Comparison of ENCODE assay signal across 12 cellular contexts in genomic region chr9:137502008-137502913, GRCh38. TPM values are rescaled to one million over a fixed set of nuclear protein-coding genes. Genes with fewer than 3 reads are reported as not detected.
DNase-seq lines count a peak whose midpoint lies in the region; ATAC-seq and TF ChIP-seq lines count a peak whose summit lies in the region.
"Had no signal": no experiment of that assay in that cellular context is flagged by ENCODE, and none has a peak within 500 bp of the region (broad histone marks: within the 10 kb centered on the region; RNA-seq: fewer than 3 reads in every experiment).

No MANE protein-coding gene starts in this region.

- no CpG with 5 or more reads among the region's 36 CpGs for WGBS in H9 (ENCODE audit: extremely low coverage, insufficient read length, low lambda C conversion rate)

- intact Hi-C loops in naive thymus-derived CD4-positive, alpha-beta T cell (cut with micrococcal nuclease), result no loop called here
- intact Hi-C loops in left colon (cut with DNase I, micrococcal nuclease), result no loop called here

- POLR2A ChIA-PET in WTC11 (lab: Charles Lee), result no interaction called here
- POLR2A ChIA-PET in naive thymus-derived CD4-positive, alpha-beta T cell (lab: Charles Lee), result no interaction called here

- no peak overlapping the region for H3K27ac ChIP-seq in H9 (ENCODE audit: insufficient read length, low read depth, low read length)
- H3K27ac ChIP-seq in naive thymus-derived CD4-positive, alpha-beta T cell (ENCODE audit: low read depth, low read length), result no peak overlapping the region

- H3K4me1 ChIP-seq in H9 (ENCODE audit: insufficient read depth, low read length), result no peaks in the 10 kb centered on the region
- no peaks in the 10 kb centered on the region for H3K4me1 ChIP-seq in naive thymus-derived CD4-positive, alpha-beta T cell (ENCODE audit: control insufficient read depth in 2 of 2, insufficient read depth in 2 of 2, low read length in 2 of 2)

- no peaks in the 10 kb centered on the region for H3K36me3 ChIP-seq in naive thymus-derived CD4-positive, alpha-beta T cell (ENCODE audit: control insufficient read depth in 2 of 3, insufficient read depth in 3 of 3, low read length in 3 of 3)

- no peak overlapping the region for H4K91ac ChIP-seq in H9 (ENCODE audit: insufficient read length, low read depth, low read length)

- no peak for ATAC-seq in WTC11
- no peak for ATAC-seq in naive thymus-derived CD4-positive, alpha-beta T cell
- ATAC-seq in left colon, result no peak
- no peak for ATAC-seq in left lobe of liver

- H4K20me1 ChIP-seq in H9 (ENCODE audit: control insufficient read depth, insufficient read depth, insufficient read length), result no peaks in the 10 kb centered on the region

- H3K4ac ChIP-seq in H9 (ENCODE audit: low read depth, low read length), result no peak overlapping the region

- H3T11ph ChIP-seq in H9 (ENCODE audit: low read length), result no peak overlapping the region

- H3K9me3 Mint-ChIP-seq in H9 (peaks cover 18 to 80% of the 10 kb centered on the region in 2 experiments), WTC11 (peaks cover 26% of the 10 kb centered on the region)
- H3K9me3 Mint-ChIP-seq in naive thymus-derived CD4-positive, alpha-beta T cell, result peaks cover 0 to 8% (median 0%) of the 10 kb centered on the region in 11 donors

- no peaks in the 10 kb centered on the region for H3K79me2 ChIP-seq in H9 (ENCODE audit: insufficient read depth, low read length)

- H3K18ac ChIP-seq in H9 (ENCODE audit: insufficient read length, low read depth, low read length), result no peak overlapping the region

- no peak overlapping the region for H2BK120ac ChIP-seq in H9 (ENCODE audit: low read depth, low read length, poor library complexity, severe bottlenecking)

- DNase-seq in D341Med (ENCODE audit: low spot score) (peak; percentile 87), H9 (peak; percentile 64), WTC11 (ENCODE audit: low spot score) (no peak), left colon (no peak), left lobe of liver (ENCODE audit: low spot score) (no peak), NCI-H524 treated with DMSO at 0.1 percent for 48 hours (lab: John Stamatoyannopoulos, UW) (no peak)
- DNase-seq in naive thymus-derived CD4-positive, alpha-beta T cell, result peak in 1 of 9 donors; percentile 27
- no peak for DNase-seq in activated CD4-positive, alpha-beta T cell treated with anti-CD3 and anti-CD28 coated beads, Interleukin-2, amount 50 U/mL, for 1 hour
- DNase-seq: activated effector memory CD4-positive, alpha-beta T cell treated with anti-CD3 and anti-CD28 coated beads, Interleukin-2, amount 50 U/mL, for 16 hours; NCI-H2081 treated with DMSO at 0.1 percent for 48 hours; nucleus accumbens; stimulated activated CD4-positive, alpha-beta T cell treated with anti-CD3 and anti-CD28 coated beads, Interleukin-4, amount 100 ng/mL, for 24 hours had no signal

- CTCF ChIA-PET in WTC11 (lab: Charles Lee), result no interaction called here
- CTCF ChIA-PET in naive thymus-derived CD4-positive, alpha-beta T cell (lab: Charles Lee), result no interaction called here

- no peak overlapping the region for H2BK15ac ChIP-seq in H9 (ENCODE audit: low read depth, low read length)

- no peak overlapping the region for H3K4me2 ChIP-seq in H9 (ENCODE audit: insufficient read depth, insufficient read length, low read length)

- no peaks in the 10 kb centered on the region for H3K4me1 Mint-ChIP-seq in H9
- H3K4me1 Mint-ChIP-seq in WTC11, result no peaks in the 10 kb centered on the region
- peaks cover 0 to 7% (median 0%) of the 10 kb centered on the region in 7 donors for H3K4me1 Mint-ChIP-seq in naive thymus-derived CD4-positive, alpha-beta T cell

- H2BK5ac ChIP-seq in H9 (ENCODE audit: insufficient read length, low read length), result no peak overlapping the region

- H2BK12ac ChIP-seq in H9 (ENCODE audit: insufficient read length, low read depth, low read length), result no peak overlapping the region

- H3K27me3 Mint-ChIP-seq in H9 (ENCODE audit: low read depth) (peaks cover 20% of the 10 kb centered on the region), WTC11 (ENCODE audit: low read depth) (peaks cover 13% of the 10 kb centered on the region)
- H3K27me3 Mint-ChIP-seq in naive thymus-derived CD4-positive, alpha-beta T cell, result no peaks in the 10 kb centered on the region

- no peak overlapping the region for H4K5ac ChIP-seq in H9 (ENCODE audit: insufficient read length, low read depth, low read length)

- H3K27me3 ChIP-seq in H9 (ENCODE audit: insufficient read depth, low read length), result no peaks in the 10 kb centered on the region
- H3K27me3 ChIP-seq in naive thymus-derived CD4-positive, alpha-beta T cell (ENCODE audit: control insufficient read depth in 2 of 2, insufficient read depth in 2 of 2, low read length in 2 of 2), result no peaks in the 10 kb centered on the region

- no peak for TF ChIP-seq CTCF in H9 (conservative IDR thresholded peaks at IDR 0.05)
- no peak for TF ChIP-seq CTCF in WTC11 (IDR thresholded peaks at IDR 0.05)

- no peaks in the 10 kb centered on the region for H3K9me3 ChIP-seq in H9 (ENCODE audit: control insufficient read depth, low read depth, low read length)
- H3K9me3 ChIP-seq in naive thymus-derived CD4-positive, alpha-beta T cell (ENCODE audit: control insufficient read depth in 2 of 3, low read length in 3 of 3), result no peaks in the 10 kb centered on the region

- H2AK5ac ChIP-seq in H9 (ENCODE audit: insufficient read length, low read length), result no peak overlapping the region

- H2BK20ac ChIP-seq in H9 (ENCODE audit: low read depth, low read length, poor library complexity, severe bottlenecking), result no peak overlapping the region

- H3K23ac ChIP-seq in H9 (ENCODE audit: insufficient read length, low read depth, low read length), result no peak overlapping the region

- H3K79me1 ChIP-seq in H9 (ENCODE audit: insufficient read depth, low read depth, low read length, poor library complexity, severe bottlenecking), result no peaks in the 10 kb centered on the region

- H3K23me2 ChIP-seq in H9 (ENCODE audit: insufficient read length, low read depth, low read length, poor library complexity, severe bottlenecking), result no peaks in the 10 kb centered on the region

- H3K36me3 Mint-ChIP-seq in H9 (ENCODE audit: insufficient read depth in 1 of 3, low read depth in 3 of 3) (peaks cover 4 to 16% (median 16%) of the 10 kb centered on the region in 3 experiments; a peak in 6 of 7 replicates), WTC11 (peaks cover 16% of the 10 kb centered on the region)
- H3K36me3 Mint-ChIP-seq in naive thymus-derived CD4-positive, alpha-beta T cell, result peaks cover 0 to 4% (median 0%) of the 10 kb centered on the region in 5 donors

- no peak overlapping the region for H3K14ac ChIP-seq in H9 (ENCODE audit: insufficient read depth, low read length)

- H3K4me3 ChIP-seq in naive thymus-derived CD4-positive, alpha-beta T cell (ENCODE audit: low read length), result no peak overlapping the region

- no peak overlapping the region for H4K8ac ChIP-seq in H9 (replicated peaks; ENCODE audit: insufficient read length, low read depth, low read length)

- H3K4me3 Mint-ChIP-seq in H9 (peak overlapping the region in 1 of 2 experiments; percentile 58; a peak in 3 of 5 replicates), WTC11 (no peak overlapping the region)
- peak overlapping the region in 3 of 10 donors; percentile 25 to 53 (median 30) for H3K4me3 Mint-ChIP-seq in naive thymus-derived CD4-positive, alpha-beta T cell

- no peak overlapping the region for H3K9ac ChIP-seq in H9 (ENCODE audit: extremely low read depth, insufficient read length, low read length)

- H3K56ac ChIP-seq in H9 (ENCODE audit: insufficient read length, low read depth, low read length), result no peak overlapping the region

- peak overlapping the region; percentile 23 to 86 (median 82); a peak in 3 of 7 replicates for H3K27ac Mint-ChIP-seq in H9
- H3K27ac Mint-ChIP-seq in WTC11, result peak overlapping the region; percentile 57
- peak overlapping the region in 8 of 9 donors; percentile 36 to 93 (median 68) for H3K27ac Mint-ChIP-seq in naive thymus-derived CD4-positive, alpha-beta T cell

- no peak overlapping the region for H2AFZ ChIP-seq in H9 (ENCODE audit: low read length)

TF ChIP-seq in WTC11, 78 proteins besides CTCF, POLR2A, EP300 and RAD21 (continues in another document):
- TF ChIP-seq, protein P1, sequence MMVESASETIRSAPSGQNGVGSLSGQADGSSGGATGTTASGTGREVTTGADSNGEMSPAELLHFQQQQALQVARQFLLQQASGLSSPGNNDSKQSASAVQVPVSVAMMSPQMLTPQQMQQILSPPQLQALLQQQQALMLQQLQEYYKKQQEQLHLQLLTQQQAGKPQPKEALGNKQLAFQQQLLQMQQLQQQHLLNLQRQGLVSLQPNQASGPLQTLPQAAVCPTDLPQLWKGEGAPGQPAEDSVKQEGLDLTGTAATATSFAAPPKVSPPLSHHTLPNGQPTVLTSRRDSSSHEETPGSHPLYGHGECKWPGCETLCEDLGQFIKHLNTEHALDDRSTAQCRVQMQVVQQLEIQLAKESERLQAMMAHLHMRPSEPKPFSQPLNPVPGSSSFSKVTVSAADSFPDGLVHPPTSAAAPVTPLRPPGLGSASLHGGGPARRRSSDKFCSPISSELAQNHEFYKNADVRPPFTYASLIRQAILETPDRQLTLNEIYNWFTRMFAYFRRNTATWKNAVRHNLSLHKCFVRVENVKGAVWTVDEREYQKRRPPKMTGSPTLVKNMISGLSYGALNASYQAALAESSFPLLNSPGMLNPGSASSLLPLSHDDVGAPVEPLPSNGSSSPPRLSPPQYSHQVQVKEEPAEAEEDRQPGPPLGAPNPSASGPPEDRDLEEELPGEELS (CRISPR knock-in tag; IDR thresholded peaks at IDR 0.05), result no peak
- TF ChIP-seq USF1 (CRISPR knock-in tag; IDR thresholded peaks at IDR 0.05), result no peak

RNA-seq across cellular contexts. Expression of gene NSMF, which starts 43.1 kb away (rescaled TPM):
- 46.3 and 51.0 TPM in 2 replicates for total RNA-seq in H9 (2021)
- total RNA-seq in WTC11 (2021), result 61.6 to 63.7 TPM (median 61.9 TPM) in 3 replicates
- 10 to 100 TPM; 22.9 to 92.0 (median 57.3) TPM for total RNA-seq in naive thymus-derived CD4-positive, alpha-beta T cell
- 10 to 100 TPM; 10.9 to 21.4 TPM for polyA plus RNA-seq in naive thymus-derived CD4-positive, alpha-beta T cell
- total RNA-seq in left colon, result 10 to 100 TPM; 39.9 to 52.0 TPM
- total RNA-seq in left lobe of liver, result 23.0 TPM

RNA-seq across cellular contexts. Expression of gene PNPLA7, which starts 47.9 kb away (rescaled TPM):
- total RNA-seq in H9 (2021) (1.6 and 1.8 TPM in 2 replicates), WTC11 (2021) (1.3 to 1.6 TPM (median 1.6 TPM) in 3 replicates), left colon (10 to 100 TPM; 18.4 to 22.4 TPM), left lobe of liver (17.7 TPM)
- 10 to 100 TPM in 3 of 5 experiments, 1 to 10 TPM in 2; 4.9 to 28.9 (median 16.2) TPM for total RNA-seq in naive thymus-derived CD4-positive, alpha-beta T cell
- 1 to 10 TPM; 2.7 TPM for polyA plus RNA-seq in naive thymus-derived CD4-positive, alpha-beta T cell

RNA-seq across cellular contexts. Expression of gene MRPL41, which starts 49.4 kb away (rescaled TPM):
- total RNA-seq in H9 (2021) (52.2 and 53.6 TPM in 2 replicates), WTC11 (2021) (70.1 to 79.4 TPM (median 74.8 TPM) in 3 replicates), left colon (100 to 1,000 TPM; 109 to 136 TPM), left lobe of liver (100 TPM)
- 100 to 1,000 TPM in 1 of 5 experiments, 10 to 100 TPM in 4; 41.1 to 102 (median 53.9) TPM for total RNA-seq in naive thymus-derived CD4-positive, alpha-beta T cell
- 10 to 100 TPM; 36.3 to 41.1 TPM for polyA plus RNA-seq in naive thymus-derived CD4-positive, alpha-beta T cell

Comparison
In these comparisons a context has a peak if more than half of its experiments do, and no peak if none do; other contexts are left out.
1. DNase-seq: peak in D341Med (single experiment) and H9 (single experiment); none in WTC11 (single experiment), left colon (0 of 2), left lobe of liver (single experiment), activated CD4-positive, alpha-beta T cell treated with anti-CD3 and anti-CD28 coated beads, Interleukin-2, amount 50 U/mL, for 1 hour (single experiment) and NCI-H524 treated with DMSO at 0.1 percent for 48 hours (single experiment).
2. Peak in every context shown above with its lines, with median percentiles within 50 percentile points of each other: H3K27ac Mint-ChIP-seq.